In the genomic region with DNA sequence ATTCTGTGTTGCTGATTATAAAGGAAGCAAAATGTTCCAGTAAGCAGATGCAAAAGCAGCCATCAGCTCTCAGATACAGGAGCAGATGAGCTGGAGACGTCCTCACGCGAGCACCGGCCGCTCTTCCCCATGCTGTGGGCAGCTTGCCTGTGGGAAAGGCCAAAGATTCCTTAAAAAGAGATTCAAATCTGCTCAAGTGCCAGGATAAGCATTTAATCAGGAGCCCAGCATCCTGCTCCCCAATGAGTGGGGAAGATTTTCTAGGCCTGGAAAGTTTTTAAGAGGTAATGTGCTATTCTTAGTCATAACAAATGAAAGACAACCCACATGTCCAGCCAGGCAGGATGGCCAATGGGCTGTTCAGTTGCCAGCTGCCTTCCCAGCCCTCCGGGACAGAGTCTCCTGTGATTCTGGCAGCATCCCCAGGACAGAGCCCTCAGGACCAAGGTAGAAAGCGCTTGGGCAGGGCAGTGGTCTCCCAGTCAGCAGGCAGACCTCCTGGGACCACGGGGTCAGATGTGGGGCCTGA, we compare ENCODE assay signal across 12 cellular contexts.
DNase-seq lines count a peak whose midpoint lies in the region; ATAC-seq and TF ChIP-seq lines count a peak whose summit lies in the region.
"Had no signal": no experiment of that assay in that cellular context is flagged by ENCODE, and none has a peak within 500 bp of the region (broad histone marks: within the 10 kb centered on the region; RNA-seq: fewer than 3 reads in every experiment).

No MANE protein-coding gene starts in this region.

- DNase-seq in AG10803 (ENCODE audit: low read depth) (peak; percentile 98), RWPE2 (ENCODE audit: low spot score) (no peak), fibroblast of mammary gland (ENCODE audit: low read depth) (peak; percentile 93), sigmoid colon (peak; percentile 74)
- no peak for DNase-seq in effector CD8-positive, alpha-beta T cell (lab: John Stamatoyannopoulos, UW)
- DNase-seq: activated CD4-positive, CD25-positive, alpha-beta regulatory T cell treated with anti-CD3 and anti-CD28 coated beads, Interleukin-2, amount 50 U/mL, for 72 hours; activated naive CD4-positive, alpha-beta T cell treated with anti-CD3 and anti-CD28 coated beads for 36 hours; SHP77 treated with DMSO at 0.1 percent for 48 hours had no signal

- no peak for TF ChIP-seq POLR2A in sigmoid colon (IDR thresholded peaks at IDR 0.05)

- H3K4me3 ChIP-seq in AG10803 (ENCODE audit: low read length) (peak overlapping the region; percentile 10; the same call in 1 of the 2 replicates), RWPE2 (ENCODE audit: severe bottlenecking) (no peak overlapping the region), fibroblast of mammary gland (ENCODE audit: control insufficient read depth, low read depth, low read length) (no peak overlapping the region), sigmoid colon (no peak overlapping the region)

- H3K4me1 ChIP-seq in RWPE2 (ENCODE audit: insufficient read depth, poor library complexity, severe bottlenecking) = peaks cover 31% of the 10 kb centered on the region
- peaks cover 0 to 50% (median 45%) of the 10 kb centered on the region in 4 donors for H3K4me1 ChIP-seq in sigmoid colon

- intact Hi-C loops in sigmoid colon (cut with DNase I) = no loop called here

- H3K36me3 ChIP-seq in RWPE2 (ENCODE audit: low read depth) (no peaks in the 10 kb centered on the region), sigmoid colon (no peaks in the 10 kb centered on the region)

- H3K9me3 ChIP-seq in RWPE2 (ENCODE audit: severe bottlenecking) (no peaks in the 10 kb centered on the region), sigmoid colon (no peaks in the 10 kb centered on the region)

- TF ChIP-seq EP300 in sigmoid colon (IDR thresholded peaks at IDR 0.05) = no peak

- 80 to 84% methylated on average over 8 of the region's 8 CpGs for WGBS in sigmoid colon, 2 donors

- TF ChIP-seq CTCF in AG10803 (conservative IDR thresholded peaks at IDR 0.05; ENCODE audit: low read length) (no peak), RWPE2 (IDR thresholded peaks at IDR 0.05; ENCODE audit: poor library complexity, severe bottlenecking) (no peak), fibroblast of mammary gland (conservative IDR thresholded peaks at IDR 0.05; ENCODE audit: control insufficient read depth, insufficient read depth, low read depth, low read length) (no peak), sigmoid colon (IDR thresholded peaks at IDR 0.05) (no peak)

- H3K27ac ChIP-seq in RWPE2 (ENCODE audit: poor library complexity, severe bottlenecking) (peak overlapping the region; percentile 94), sigmoid colon (peak overlapping the region; percentile 48 to 81 (median 79))

- ATAC-seq in RWPE2 (ENCODE audit: low read depth) (no peak), GM18907 (IDR thresholded peaks at IDR 0.05; ENCODE audit: unreplicated experiment) (no peak), GM19397 (IDR thresholded peaks at IDR 0.05; ENCODE audit: unreplicated experiment) (no peak), GM19463 (IDR thresholded peaks at IDR 0.05; ENCODE audit: unreplicated experiment) (no peak)
- ATAC-seq: HepG2 had no signal

- H3K27me3 ChIP-seq in RWPE2 (ENCODE audit: insufficient read depth, poor library complexity, severe bottlenecking) (no peaks in the 10 kb centered on the region), sigmoid colon (no peaks in the 10 kb centered on the region)

Comparison
In these comparisons a context has a peak if more than half of its experiments do, and no peak if none do; other contexts are left out.
1. DNase-seq: peak in AG10803 (single experiment), fibroblast of mammary gland (single experiment) and sigmoid colon (single experiment); none in RWPE2 (single experiment) and effector CD8-positive, alpha-beta T cell (single experiment).